Comparison of ENCODE assay signal across 2 cellular contexts in genomic region chr19:8403820-8404109, GRCh38.
TF ChIP-seq lines count a peak whose summit lies in the region.

No MANE protein-coding gene starts in this region.

TF ChIP-seq in IMR-90, 13 proteins besides CTCF, POLR2A, EP300 and RAD21:
- TF ChIP-seq, protein P1, sequence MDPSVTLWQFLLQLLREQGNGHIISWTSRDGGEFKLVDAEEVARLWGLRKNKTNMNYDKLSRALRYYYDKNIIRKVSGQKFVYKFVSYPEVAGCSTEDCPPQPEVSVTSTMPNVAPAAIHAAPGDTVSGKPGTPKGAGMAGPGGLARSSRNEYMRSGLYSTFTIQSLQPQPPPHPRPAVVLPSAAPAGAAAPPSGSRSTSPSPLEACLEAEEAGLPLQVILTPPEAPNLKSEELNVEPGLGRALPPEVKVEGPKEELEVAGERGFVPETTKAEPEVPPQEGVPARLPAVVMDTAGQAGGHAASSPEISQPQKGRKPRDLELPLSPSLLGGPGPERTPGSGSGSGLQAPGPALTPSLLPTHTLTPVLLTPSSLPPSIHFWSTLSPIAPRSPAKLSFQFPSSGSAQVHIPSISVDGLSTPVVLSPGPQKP (IDR thresholded peaks at IDR 0.05; ENCODE audit: borderline replicate concordance, low read depth, low read length), result no peak
- no peak for TF ChIP-seq USF2 (IDR thresholded peaks at IDR 0.05; ENCODE audit: low read depth, low read length)
- TF ChIP-seq MAFK (IDR thresholded peaks at IDR 0.05; ENCODE audit: low read depth, low read length), result no peak
- no peak for TF ChIP-seq NFE2L2 (IDR thresholded peaks at IDR 0.05; ENCODE audit: low read depth, low read length)
- TF ChIP-seq RFX5 (IDR thresholded peaks at IDR 0.05; ENCODE audit: low read depth, low read length), result no peak
- no peak for TF ChIP-seq MAZ (IDR thresholded peaks at IDR 0.05; ENCODE audit: borderline replicate concordance, low read depth, low read length)
- TF ChIP-seq CHD1 (IDR thresholded peaks at IDR 0.05; ENCODE audit: low read depth, low read length), result no peak
- no peak for TF ChIP-seq MXI1 (IDR thresholded peaks at IDR 0.05; ENCODE audit: borderline replicate concordance, low read depth, low read length)

TF ChIP-seq in endothelial cell of umbilical vein, 7 proteins besides CTCF, POLR2A, EP300 and RAD21:
- TF ChIP-seq, protein P2, sequence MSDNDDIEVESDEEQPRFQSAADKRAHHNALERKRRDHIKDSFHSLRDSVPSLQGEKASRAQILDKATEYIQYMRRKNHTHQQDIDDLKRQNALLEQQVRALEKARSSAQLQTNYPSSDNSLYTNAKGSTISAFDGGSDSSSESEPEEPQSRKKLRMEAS (IDR thresholded peaks at IDR 0.05; ENCODE audit: insufficient read depth, insufficient read length), result no peak
TF ChIP-seq in endothelial cell of umbilical vein: peak in this region for 0.
